17 cellular contexts compared by ENCODE assay signal in genomic region chr15:41950505-41950904, GRCh38. TPM values are rescaled to one million over a fixed set of nuclear protein-coding genes. Genes with fewer than 3 reads are reported as not detected.
DNase-seq lines count a peak whose midpoint lies in the region; ATAC-seq and TF ChIP-seq lines count a peak whose summit lies in the region.
"Had no signal": no experiment of that assay in that cellular context is flagged by ENCODE, and none has a peak within 500 bp of the region (broad histone marks: within the 10 kb centered on the region; RNA-seq: fewer than 3 reads in every experiment).

No MANE protein-coding gene starts in this region.

- H3K79me2 ChIP-seq in GM23338 (replicated peaks; ENCODE audit: insufficient read depth) (peaks cover 22% of the 10 kb centered on the region), hepatocyte (peaks cover 53% of the 10 kb centered on the region)

- POLR2A ChIA-PET in CD8-positive, alpha-beta memory T cell (lab: Charles Lee): no interaction called here

- 48% methylated on average over 6 of the region's 6 CpGs for WGBS in hepatocyte (ENCODE audit: low lambda C conversion rate, missing lambda C conversion rate)

- H3K36me3 Mint-ChIP-seq in GM23338 (ENCODE audit: low read depth) (peaks cover 26% of the 10 kb centered on the region), brain (peaks cover 5% of the 10 kb centered on the region)
- peaks cover 7% of the 10 kb centered on the region for H3K36me3 Mint-ChIP-seq in activated naive CD8-positive, alpha-beta T cell treated with anti-CD3 and anti-CD28 coated beads for 36 hours
- H3K36me3 Mint-ChIP-seq in CD8-positive, alpha-beta memory T cell: peaks cover 0 to 42% (median 8%) of the 10 kb centered on the region in 3 donors

- CTCF ChIA-PET in CD8-positive, alpha-beta memory T cell (lab: Charles Lee): no interaction called here

- H2AFZ ChIP-seq in GM23338 (no peak overlapping the region), hepatocyte (no peak overlapping the region)

- H3K27ac Mint-ChIP-seq in GM23338: peak overlapping the region; percentile 51; the same call in 1 of the 2 replicates
- peak overlapping the region in 3 of 5 experiments; percentile 18 to 59 (median 45) for H3K27ac Mint-ChIP-seq in brain
- H3K27ac Mint-ChIP-seq in activated naive CD8-positive, alpha-beta T cell treated with anti-CD3 and anti-CD28 coated beads for 36 hours: no peak overlapping the region
- no peak overlapping the region for H3K27ac Mint-ChIP-seq in CD8-positive, alpha-beta memory T cell

- H3K9me2 ChIP-seq in GM23338 (ENCODE audit: insufficient read depth): no peaks in the 10 kb centered on the region
- H3K9me2 ChIP-seq in hepatocyte (replicated peaks; ENCODE audit: insufficient read depth): no peaks in the 10 kb centered on the region

- peaks cover 5% of the 10 kb centered on the region for H3K27me3 Mint-ChIP-seq in GM23338 (ENCODE audit: insufficient read depth, low read depth, poor library complexity)
- H3K27me3 Mint-ChIP-seq in brain: no peaks in the 10 kb centered on the region
- no peaks in the 10 kb centered on the region for H3K27me3 Mint-ChIP-seq in activated naive CD8-positive, alpha-beta T cell treated with anti-CD3 and anti-CD28 coated beads for 36 hours
- no peaks in the 10 kb centered on the region for H3K27me3 Mint-ChIP-seq in CD8-positive, alpha-beta memory T cell

- ATAC-seq in GM23338: no peak
- ATAC-seq in GM18868 (IDR thresholded peaks at IDR 0.05; ENCODE audit: unreplicated experiment): no peak
- ATAC-seq: K562 had no signal

- no peaks in the 10 kb centered on the region for H3K27me3 ChIP-seq in GM23338 (ENCODE audit: insufficient read depth)
- H3K27me3 ChIP-seq in hepatocyte: no peaks in the 10 kb centered on the region
- H3K27me3 ChIP-seq in CD8-positive, alpha-beta memory T cell (ENCODE audit: insufficient read depth, low read length, poor library complexity, severe bottlenecking): no peaks in the 10 kb centered on the region
- H3K27me3 ChIP-seq: BLaER1 had no signal

- peak overlapping the region; percentile 78; the same call in 1 of the 2 replicates for H3K27ac ChIP-seq in GM23338 (ENCODE audit: low read depth)
- peak overlapping the region; percentile 79 for H3K27ac ChIP-seq in hepatocyte
- no peak overlapping the region for H3K27ac ChIP-seq in CD8-positive, alpha-beta memory T cell (ENCODE audit: low read depth, low read length)
- H3K27ac ChIP-seq: BLaER1 had no signal

- in situ Hi-C loops in GM13977 (cut with MboI; ENCODE audit: low pct_unique_long_range_greater_than_20kb, low sequenced_read_pairs, unreplicated experiment): no loop called here

- H4K20me1 ChIP-seq in GM23338 (replicated peaks; ENCODE audit: insufficient read depth): peaks cover 18% of the 10 kb centered on the region
- H4K20me1 ChIP-seq in hepatocyte (ENCODE audit: insufficient read depth, poor library complexity, severe bottlenecking): no peaks in the 10 kb centered on the region
- H4K20me1 ChIP-seq: BLaER1 had no signal

- H3K9me3 Mint-ChIP-seq in GM23338 (no peaks in the 10 kb centered on the region), brain (no peaks in the 10 kb centered on the region)
- H3K9me3 Mint-ChIP-seq in activated naive CD8-positive, alpha-beta T cell treated with anti-CD3 and anti-CD28 coated beads for 36 hours: no peaks in the 10 kb centered on the region
- H3K9me3 Mint-ChIP-seq in CD8-positive, alpha-beta memory T cell: no peaks in the 10 kb centered on the region

- H3K36me3 ChIP-seq in GM23338 (ENCODE audit: insufficient read depth): peaks cover 9% of the 10 kb centered on the region
- H3K36me3 ChIP-seq in hepatocyte (replicated peaks; ENCODE audit: insufficient read depth, low read depth): no peaks in the 10 kb centered on the region
- peaks cover 15% of the 10 kb centered on the region for H3K36me3 ChIP-seq in CD8-positive, alpha-beta memory T cell (ENCODE audit: insufficient read depth, low read length)

- H3K9me3 ChIP-seq in hepatocyte (ENCODE audit: low read depth): no peaks in the 10 kb centered on the region
- H3K9me3 ChIP-seq in CD8-positive, alpha-beta memory T cell (ENCODE audit: low read length): no peaks in the 10 kb centered on the region
- H3K9me3 ChIP-seq: BLaER1 had no signal

- no peaks in the 10 kb centered on the region for H3F3A ChIP-seq in GM23338 (replicated peaks; ENCODE audit: low read depth)

- no peak overlapping the region for H3K4me2 ChIP-seq in GM23338
- no peak overlapping the region for H3K4me2 ChIP-seq in hepatocyte
- H3K4me2 ChIP-seq: BLaER1 had no signal

- H3K4me3 ChIP-seq in GM23338: no peak overlapping the region
- no peak overlapping the region for H3K4me3 ChIP-seq in hepatocyte
- H3K4me3 ChIP-seq in CD8-positive, alpha-beta memory T cell (ENCODE audit: low read length): no peak overlapping the region
- H3K4me3 ChIP-seq: BLaER1, K562 had no signal

- DNase-seq in GM23338 (ENCODE audit: low spot score) (no peak), hepatocyte (ENCODE audit: low spot score) (no peak), GM13977 (ENCODE audit: low spot score) (no peak)
- DNase-seq in stimulated activated CD8-positive, alpha-beta memory T cell treated with anti-CD3 and anti-CD28 coated beads, Interleukin-4, amount 100 ng/mL, for 48 hours: peak; percentile 19
- DNase-seq in activated naive CD8-positive, alpha-beta T cell treated with anti-CD3 and anti-CD28 coated beads for 36 hours: no peak
- DNase-seq in CD8-positive, alpha-beta memory T cell: no peak
- DNase-seq: activated CD8-positive, alpha-beta memory T cell treated with anti-CD3 and anti-CD28 coated beads for 24 hours; activated naive CD4-positive, alpha-beta T cell treated with Interleukin-2 at 50 U/mL for 16 hours; DND-41; erythroblast; NCI-H1436 treated with DMSO at 0.1 percent for 48 hours; NCI-H82; stimulated activated CD4-positive, alpha-beta T cell treated with anti-CD3 and anti-CD28 coated beads, Interleukin-2, amount 100 ng/mL, for 24 hours had no signal

- peaks cover 16% of the 10 kb centered on the region; the same call in 2 of the 3 replicates for H3K4me1 Mint-ChIP-seq in GM23338
- peaks cover 27% of the 10 kb centered on the region for H3K4me1 Mint-ChIP-seq in brain
- H3K4me1 Mint-ChIP-seq in activated naive CD8-positive, alpha-beta T cell treated with anti-CD3 and anti-CD28 coated beads for 36 hours: no peaks in the 10 kb centered on the region
- H3K4me1 Mint-ChIP-seq in CD8-positive, alpha-beta memory T cell: peaks cover 0 to 4% (median 0%) of the 10 kb centered on the region in 3 donors

- TF ChIP-seq CTCF in GM23338 (conservative IDR thresholded peaks at IDR 0.05; ENCODE audit: low read depth in 2 of 2) (no peak), brain (conservative IDR thresholded peaks at IDR 0.05) (no peak), hepatocyte (IDR thresholded peaks at IDR 0.05; ENCODE audit: poor library complexity) (no peak), GM13977 (IDR thresholded peaks at IDR 0.05; ENCODE audit: extremely low read depth, insufficient read depth, missing control alignments) (no peak)

- H3K4me3 Mint-ChIP-seq in GM23338: no peak overlapping the region
- H3K4me3 Mint-ChIP-seq in brain: no peak overlapping the region
- H3K4me3 Mint-ChIP-seq in activated naive CD8-positive, alpha-beta T cell treated with anti-CD3 and anti-CD28 coated beads for 36 hours: no peak overlapping the region
- no peak overlapping the region for H3K4me3 Mint-ChIP-seq in CD8-positive, alpha-beta memory T cell

- peaks cover 7% of the 10 kb centered on the region for H3K4me1 ChIP-seq in GM23338 (ENCODE audit: insufficient read depth)
- peaks cover 32% of the 10 kb centered on the region for H3K4me1 ChIP-seq in hepatocyte (ENCODE audit: insufficient read depth)
- no peaks in the 10 kb centered on the region for H3K4me1 ChIP-seq in CD8-positive, alpha-beta memory T cell (ENCODE audit: insufficient read depth, low read length)

TF ChIP-seq in GM23338, 12 proteins besides CTCF, POLR2A, EP300 and RAD21 (continues in another document):
- TF ChIP-seq EZH2phosphoT487 (IDR thresholded peaks at IDR 0.05; ENCODE audit: unreplicated experiment): no peak
- TF ChIP-seq, protein P1, sequence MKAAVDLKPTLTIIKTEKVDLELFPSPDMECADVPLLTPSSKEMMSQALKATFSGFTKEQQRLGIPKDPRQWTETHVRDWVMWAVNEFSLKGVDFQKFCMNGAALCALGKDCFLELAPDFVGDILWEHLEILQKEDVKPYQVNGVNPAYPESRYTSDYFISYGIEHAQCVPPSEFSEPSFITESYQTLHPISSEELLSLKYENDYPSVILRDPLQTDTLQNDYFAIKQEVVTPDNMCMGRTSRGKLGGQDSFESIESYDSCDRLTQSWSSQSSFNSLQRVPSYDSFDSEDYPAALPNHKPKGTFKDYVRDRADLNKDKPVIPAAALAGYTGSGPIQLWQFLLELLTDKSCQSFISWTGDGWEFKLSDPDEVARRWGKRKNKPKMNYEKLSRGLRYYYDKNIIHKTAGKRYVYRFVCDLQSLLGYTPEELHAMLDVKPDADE (IDR thresholded peaks at IDR 0.05): no peak
- TF ChIP-seq EZH2 (IDR thresholded peaks at IDR 0.05; ENCODE audit: low read depth, unreplicated experiment): no peak
- no peak for TF ChIP-seq CREB1 (CRISPR knock-in tag; IDR thresholded peaks at IDR 0.05; ENCODE audit: low read depth)

RNA-seq across cellular contexts. Expression of gene EHD4, which starts 21.9 kb away (rescaled TPM):
- total RNA-seq in GM23338 (2014; rRNA removed; shearing (Covaris generic)): 30.6 and 31.0 TPM in 2 replicates
- polyA plus RNA-seq in GM23338 (2016; fragmentation: Nextera tagmentation; extraction: Ambion mirVana) (11.2 and 13.0 TPM in 2 replicates), brain (ENCODE audit: insufficient read depth, low read depth, low replicate concordance) (7.8 TPM), hepatocyte (30.9 and 34.7 TPM in 2 replicates)
- total RNA-seq in hepatocyte: 26.4 and 27.3 TPM in 2 replicates
- total RNA-seq in activated naive CD8-positive, alpha-beta T cell treated with anti-CD3 and anti-CD28 coated beads for 36 hours: 10 to 100 TPM; 23.5 to 23.6 TPM
- 10 to 100 TPM; 24.2 to 26.4 TPM for total RNA-seq in CD8-positive, alpha-beta memory T cell
- polyA plus RNA-seq in CD8-positive, alpha-beta memory T cell: 11.2 TPM

RNA-seq across cellular contexts. Expression of gene SPTBN5, which starts 56.7 kb away (rescaled TPM):
- 1.0 and 1.1 TPM in 2 replicates for total RNA-seq in GM23338 (2014; rRNA removed; shearing (Covaris generic))
- polyA plus RNA-seq in GM23338 (2016; fragmentation: Nextera tagmentation; extraction: Ambion mirVana): 0.31 and 0.57 TPM in 2 replicates
- polyA plus RNA-seq in brain (ENCODE audit: insufficient read depth, low read depth, low replicate concordance): 0.12 TPM
- total RNA-seq in hepatocyte: 1.7 and 2.0 TPM in 2 replicates
- polyA plus RNA-seq in hepatocyte: 1.9 and 2.6 TPM in 2 replicates
- total RNA-seq in activated naive CD8-positive, alpha-beta T cell treated with anti-CD3 and anti-CD28 coated beads for 36 hours: under 1 TPM; 0.19 to 0.30 TPM
- total RNA-seq in CD8-positive, alpha-beta memory T cell: under 1 TPM; 0.31 to 0.39 TPM
- not detected for polyA plus RNA-seq in CD8-positive, alpha-beta memory T cell
- polyA plus RNA-seq: K562 had no signal

Comparison
In these comparisons a context has a peak if more than half of its experiments do, and no peak if none do; other contexts are left out.
1. H3K27ac Mint-ChIP-seq: peak in GM23338 (single experiment) and brain (3 of 5); none in activated naive CD8-positive, alpha-beta T cell treated with anti-CD3 and anti-CD28 coated beads for 36 hours (single experiment) and CD8-positive, alpha-beta memory T cell (0 of 8).